ENCODE assay signal across 1 cellular context in genomic region chr2:226909131-226909530, GRCh38.
TF ChIP-seq lines count a peak whose summit lies in the region.

No MANE protein-coding gene starts in this region.

TF ChIP-seq in SK-N-SH treated with all-trans-retinoic acid at 6 μM for 48 hours, 23 proteins besides CTCF, POLR2A, EP300 and RAD21 (continued from another document):
- TF ChIP-seq PATZ1 (CRISPR knock-in tag; IDR thresholded peaks at IDR 0.05; ENCODE audit: borderline replicate concordance) = no peak
- TF ChIP-seq BACH2 (CRISPR knock-in tag; IDR thresholded peaks at IDR 0.05; ENCODE audit: borderline replicate concordance) = no peak
- TF ChIP-seq CSRNP3 (CRISPR knock-in tag; IDR thresholded peaks at IDR 0.05) = no peak
- TF ChIP-seq ARNTL (CRISPR knock-in tag; IDR thresholded peaks at IDR 0.05; ENCODE audit: borderline replicate concordance, low read depth) = no peak
- TF ChIP-seq SNAI2 (CRISPR knock-in tag; IDR thresholded peaks at IDR 0.05) = no peak
- no peak for TF ChIP-seq ZNF8 (CRISPR knock-in tag; IDR thresholded peaks at IDR 0.05)
- TF ChIP-seq ZFP3 (CRISPR knock-in tag; IDR thresholded peaks at IDR 0.05) = no peak
- no peak for TF ChIP-seq GLIS3 (CRISPR knock-in tag; IDR thresholded peaks at IDR 0.05)
- no peak for TF ChIP-seq ZNF565 (CRISPR knock-in tag; conservative IDR thresholded peaks at IDR 0.05; ENCODE audit: low read depth)
- no peak for TF ChIP-seq RARB (CRISPR knock-in tag; IDR thresholded peaks at IDR 0.05)
- TF ChIP-seq ZFP30 (CRISPR knock-in tag; IDR thresholded peaks at IDR 0.05) = no peak
- TF ChIP-seq TCF4 (CRISPR knock-in tag; IDR thresholded peaks at IDR 0.05; ENCODE audit: borderline replicate concordance) = no peak
- no peak for TF ChIP-seq ZNF70 (CRISPR knock-in tag; IDR thresholded peaks at IDR 0.05)
- no peak for TF ChIP-seq CSDC2 (CRISPR knock-in tag; IDR thresholded peaks at IDR 0.05)
- no peak for TF ChIP-seq TOX (CRISPR knock-in tag; IDR thresholded peaks at IDR 0.05; ENCODE audit: borderline replicate concordance)
- TF ChIP-seq ZC3H10 (CRISPR knock-in tag; IDR thresholded peaks at IDR 0.05) = no peak
- TF ChIP-seq OSR1 (CRISPR knock-in tag; IDR thresholded peaks at IDR 0.05) = no peak
